ENCODE assay signal across 22 cellular contexts in genomic region chr5:36653046-36653445, GRCh38. TPM values are rescaled to one million over a fixed set of nuclear protein-coding genes. Genes with fewer than 3 reads are reported as not detected.
"Had no signal": no experiment of that assay in that cellular context is flagged by ENCODE, and none has a peak within 500 bp of the region (broad histone marks: within the 10 kb centered on the region; RNA-seq: fewer than 3 reads in every experiment).

No MANE protein-coding gene starts in this region.

- H3K9me3 Mint-ChIP-seq: activated B cell treated with CpG ODN at 0.5 μM for 24 hours; activated T-cell treated with anti-CD3 and anti-CD28 coated beads, Interleukin-2, amount 50 U/mL, for 4 hours; activated T-helper 2 cell treated with anti-CD3 and anti-CD28 coated beads, Interferon-gamma antibody, Interleukin-2, Interleukin-4, amounts not matched to agents 10 μg/mL and 5 μg/mL and 100 μg/mL, durations not matched to agents 14 hours and 24 hours and 36 hours; memory B cell had no signal

- H3K27ac ChIP-seq: adrenal gland, breast epithelium, epithelial cell of prostate, sigmoid colon had no signal

- H3K27ac Mint-ChIP-seq: activated B cell treated with CpG ODN at 0.5 μM for 24 hours; activated CD4-positive, alpha-beta T cell treated with anti-CD3 and anti-CD28 coated beads for 36 hours; activated naive CD8-positive, alpha-beta T cell; activated T-helper 2 cell treated with anti-CD3 and anti-CD28 coated beads, Interferon-gamma antibody, Interleukin-2, Interleukin-4, amounts not matched to agents 10 μg/mL and 5 μg/mL and 100 μg/mL, durations not matched to agents 14 hours and 24 hours and 36 hours; memory B cell had no signal

- H3K4me3 ChIP-seq: adrenal gland, breast epithelium, sigmoid colon had no signal

- H3K4me3 Mint-ChIP-seq: activated B cell treated with CpG ODN at 0.5 μM for 24 hours; activated CD4-positive, alpha-beta T cell treated with anti-CD3 and anti-CD28 coated beads for 36 hours; activated naive CD8-positive, alpha-beta T cell; activated T-cell treated with anti-CD3 and anti-CD28 coated beads, Interleukin-2, amount 50 U/mL, for 4 hours; memory B cell; neural crest cell had no signal

- H3K4me1 Mint-ChIP-seq: activated B cell treated with CpG ODN at 0.5 μM for 24 hours; activated CD4-positive, alpha-beta T cell treated with anti-CD3 and anti-CD28 coated beads for 36 hours; memory B cell had no signal

- H3K27me3 ChIP-seq: adrenal gland, breast epithelium, sigmoid colon had no signal

- H3K9me3 ChIP-seq: adrenal gland, breast epithelium, sigmoid colon had no signal

- ATAC-seq: activated CD4-positive, alpha-beta T cell treated with anti-CD3 and anti-CD28 coated beads for 36 hours; activated T-cell treated with anti-CD3 and anti-CD28 coated beads, Interleukin-2, amount 50 U/mL, for 4 hours had no signal

- DNase-seq: activated B cell treated with CpG ODN at 0.5 μM for 24 hours; activated CD4-positive, alpha-beta T cell treated with anti-CD3 and anti-CD28 coated beads for 36 hours; activated CD4-positive, alpha-beta T cell treated with anti-CD3 and anti-CD28 coated beads, Interleukin-2, amount 50 U/mL, for 48 hours; activated CD8-positive, alpha-beta memory T cell treated with anti-CD3 and anti-CD28 coated beads, Interleukin-2, amount 50 U/mL, for 48 hours; activated naive CD4-positive, alpha-beta T cell; activated T-cell treated with anti-CD3 and anti-CD28 coated beads, Interleukin-2, amount 50 U/mL, for 4 hours; adrenal gland; cerebellar nuclear complex; cortex of kidney; hippocampal formation; occipital lobe; sigmoid colon; stimulated activated CD4-positive, alpha-beta T cell treated with anti-CD3 and anti-CD28 coated beads, Interleukin-4, amount 100 ng/mL, for 24 hours; stimulated activated naive CD4-positive, alpha-beta T cell treated with Interleukin-2 at 50 U/mL for 16 hours; T1000 had no signal

- H3K36me3 Mint-ChIP-seq: activated naive CD8-positive, alpha-beta T cell; memory B cell had no signal

- H3K36me3 ChIP-seq: adrenal gland, breast epithelium, sigmoid colon had no signal

RNA-seq across cellular contexts. Expression of gene SLC1A3, which starts 46.6 kb away (rescaled TPM):
- total RNA-seq: activated T-helper 2 cell treated with anti-CD3 and anti-CD28 coated beads, Interferon-gamma antibody, Interleukin-2, Interleukin-4, amounts not matched to agents 10 μg/mL and 5 μg/mL and 100 μg/mL, durations not matched to agents 14 hours and 24 hours and 36 hours; T-helper 1 cell treated with Interleukin-12 subunit alpha and Interleukin-12 subunit beta and Interleukin-4 antibody, amounts not matched to agents 30 ng/mL and 1 ng/mL, for 36 hours had no signal
